10 cellular contexts compared by ENCODE assay signal in genomic region chr3:63975705-63976104, GRCh38.
A peak's percentile ranks its signal among the peaks of the same experiment; 100 is the strongest.
DNase-seq lines count a peak whose midpoint lies in the region; ATAC-seq lines count a peak whose summit lies in the region.
"Had no signal": no experiment of that assay in that cellular context is flagged by ENCODE, and none has a peak within 500 bp of the region (broad histone marks: within the 10 kb centered on the region; RNA-seq: fewer than 3 reads in every experiment).

No MANE protein-coding gene starts in this region.

- H3K27ac ChIP-seq in subcutaneous abdominal adipose tissue (ENCODE audit: low read depth, low read length), result peak overlapping the region; percentile 32
- H3K27ac ChIP-seq: 22Rv1 had no signal

- DNase-seq in DMS 273 (lab: John Stamatoyannopoulos, UW; ENCODE audit: unreplicated experiment), result peak; percentile 31
- DNase-seq in DMS 273 treated with DMSO at 0.1 percent for 48 hours (lab: John Stamatoyannopoulos, UW), result no peak
- peak; percentile 65 for DNase-seq in astrocyte of the hippocampus (ENCODE audit: low read depth, low spot score)
- peak; percentile 33 to 57 for DNase-seq in hippocampal formation (lab: John Stamatoyannopoulos, UW)
- no peak for DNase-seq in DMS153 treated with DMSO at 0.1 percent for 48 hours (lab: John Stamatoyannopoulos, UW; ENCODE audit: unreplicated experiment)
- no peak for DNase-seq in NOMO-1 (lab: John Stamatoyannopoulos, UW; ENCODE audit: unreplicated experiment in 2 of 2)
- DNase-seq: NCI-H774 had no signal

- H3K4me1 ChIP-seq in subcutaneous abdominal adipose tissue (ENCODE audit: control insufficient read depth in 5 of 5, insufficient read depth in 5 of 5, low read length in 5 of 5), result peaks cover 7 to 40% (median 31%) of the 10 kb centered on the region in 5 donors

- H3K4me3 ChIP-seq in subcutaneous abdominal adipose tissue (ENCODE audit: low read depth in 1 of 5, low read length in 5 of 5), result no peak overlapping the region

- no peak overlapping the region for H3K9ac ChIP-seq in subcutaneous abdominal adipose tissue (ENCODE audit: low read length in 5 of 5)

- no peak for ATAC-seq in GM18868 (IDR thresholded peaks at IDR 0.05; ENCODE audit: unreplicated experiment)

- peaks cover 6 to 17% (median 11%) of the 10 kb centered on the region in 5 donors for H3K36me3 ChIP-seq in subcutaneous abdominal adipose tissue (ENCODE audit: control insufficient read depth in 5 of 5, insufficient read depth in 5 of 5, low read length in 5 of 5)

- no peaks in the 10 kb centered on the region for H3K27me3 ChIP-seq in subcutaneous abdominal adipose tissue (ENCODE audit: control insufficient read depth in 5 of 5, insufficient read depth in 4 of 5, low read length in 5 of 5)

- no peaks in the 10 kb centered on the region for H3K9me3 ChIP-seq in subcutaneous abdominal adipose tissue (ENCODE audit: control insufficient read depth in 5 of 5, low read length in 5 of 5)

Comparison
In these comparisons a context has a peak if more than half of its experiments do, and no peak if none do; other contexts are left out.
1. DNase-seq: peak in DMS 273 (single experiment), astrocyte of the hippocampus (single experiment) and hippocampal formation (2 of 2); none in DMS 273 treated with DMSO at 0.1 percent for 48 hours (single experiment), DMS153 treated with DMSO at 0.1 percent for 48 hours (single experiment) and NOMO-1 (0 of 2).